ENCODE assay signal across 33 cellular contexts in the genomic region with DNA sequence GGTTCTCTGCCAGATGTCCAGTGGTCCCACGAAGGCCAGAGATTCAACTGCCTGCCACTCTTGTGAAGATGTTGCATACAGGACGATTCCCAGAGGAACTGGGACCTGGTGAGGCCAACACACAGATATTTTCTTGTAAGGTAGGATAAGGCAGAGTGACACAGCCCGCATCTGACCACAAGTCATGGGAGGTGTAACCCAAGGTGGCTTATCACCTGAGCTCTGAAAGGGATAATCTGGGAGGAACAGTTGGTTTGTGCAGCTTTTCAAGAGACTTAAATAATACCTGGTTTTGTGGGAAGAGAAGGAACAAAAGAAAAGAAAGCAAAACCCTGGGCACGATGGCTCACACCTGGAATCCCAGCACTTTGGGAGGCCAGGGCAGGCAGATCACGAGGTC. TPM values are rescaled to one million over a fixed set of nuclear protein-coding genes. Genes with fewer than 3 reads are reported as not detected.
"Had no signal": no experiment of that assay in that cellular context is flagged by ENCODE, and none has a peak within 500 bp of the region (broad histone marks: within the 10 kb centered on the region; RNA-seq: fewer than 3 reads in every experiment).

No MANE protein-coding gene starts in this region.

- H3K27ac Mint-ChIP-seq: activated B cell treated with CpG ODN at 0.5 μM for 24 hours; activated CD8-positive, alpha-beta T cell treated with anti-CD3 and anti-CD28 coated beads for 36 hours; activated naive CD4-positive, alpha-beta T cell treated with anti-CD3 and anti-CD28 coated beads for 36 hours; activated naive CD4-positive, alpha-beta T cell treated with anti-CD3 and anti-CD28 coated beads, Interleukin-2, amount 50 U/mL, for 24 hours; activated naive CD8-positive, alpha-beta T cell treated with anti-CD3 and anti-CD28 coated beads for 36 hours; activated naive CD8-positive, alpha-beta T cell treated with anti-CD3 and anti-CD28 coated beads, Interleukin-2, amount 50 U/mL, for 24 hours; activated T-helper 17 cell treated with anti-CD3 and anti-CD28 coated beads, Interleukin-2, amount 50 U/mL, for 72 hours; T-helper 17 cell; T-helper 2 cell treated with Interferon-gamma antibody and Interleukin-4, amounts not matched to agents 5 μg/mL and 100 μg/mL, for 36 hours had no signal

- H3K27ac ChIP-seq: adrenal gland, body of pancreas, cardiac muscle cell, colonic mucosa, esophagus muscularis mucosa, foreskin keratinocyte, gastrocnemius medialis, heart left ventricle had no signal

- H3K36me3 Mint-ChIP-seq: activated naive CD4-positive, alpha-beta T cell treated with anti-CD3 and anti-CD28 coated beads, Interleukin-2, amount 50 U/mL, for 24 hours; activated naive CD8-positive, alpha-beta T cell treated with anti-CD3 and anti-CD28 coated beads for 36 hours had no signal

- H3K36me3 ChIP-seq: adrenal gland, cardiac muscle cell, colonic mucosa, gastrocnemius medialis had no signal

- H3K4me3 Mint-ChIP-seq: activated B cell treated with CpG ODN at 0.5 μM for 24 hours; activated CD8-positive, alpha-beta T cell treated with anti-CD3 and anti-CD28 coated beads for 36 hours; activated naive CD4-positive, alpha-beta T cell treated with anti-CD3 and anti-CD28 coated beads for 36 hours; activated naive CD4-positive, alpha-beta T cell treated with anti-CD3 and anti-CD28 coated beads, Interleukin-2, amount 50 U/mL, for 24 hours; activated naive CD8-positive, alpha-beta T cell treated with anti-CD3 and anti-CD28 coated beads for 36 hours; activated naive CD8-positive, alpha-beta T cell treated with anti-CD3 and anti-CD28 coated beads, Interleukin-2, amount 50 U/mL, for 24 hours; activated T-cell treated with anti-CD3 and anti-CD28 coated beads, Interleukin-2, amount 50 U/mL, for 4 hours; activated T-helper 17 cell treated with anti-CD3 and anti-CD28 coated beads, Interleukin-2, amount 50 U/mL, for 72 hours; T-helper 17 cell; T-helper 2 cell treated with Interferon-gamma antibody and Interleukin-4, amounts not matched to agents 5 μg/mL and 100 μg/mL, for 36 hours had no signal

- ATAC-seq: activated CD4-positive, CD25-positive, alpha-beta regulatory T cell treated with anti-CD3 and anti-CD28 coated beads, Interleukin-2, amount 50 U/mL, for 24 hours; activated CD8-positive, alpha-beta T cell treated with anti-CD3 and anti-CD28 coated beads for 36 hours; activated naive CD8-positive, alpha-beta T cell treated with anti-CD3 and anti-CD28 coated beads, Interleukin-2, amount 50 U/mL, for 24 hours; activated T-cell treated with anti-CD3 and anti-CD28 coated beads, Interleukin-2, amount 50 U/mL, for 4 hours; activated T-helper 17 cell treated with anti-CD3 and anti-CD28 coated beads, Interleukin-2, amount 50 U/mL, for 72 hours; body of pancreas; foreskin keratinocyte; gastrocnemius medialis; heart left ventricle; T-helper 17 cell had no signal

- H3K27me3 ChIP-seq: adrenal gland, body of pancreas, cardiac muscle cell, colonic mucosa, esophagus muscularis mucosa, foreskin keratinocyte, gastrocnemius medialis, heart left ventricle had no signal

- H3K27me3 Mint-ChIP-seq: activated B cell treated with CpG ODN at 0.5 μM for 24 hours, T-helper 17 cell had no signal

- H3K4me3 ChIP-seq: adrenal gland, body of pancreas, cardiac muscle cell, colonic mucosa, esophagus muscularis mucosa, gastrocnemius medialis, heart left ventricle had no signal

- H3K4me1 ChIP-seq: adrenal gland, body of pancreas, colonic mucosa, esophagus muscularis mucosa, foreskin keratinocyte had no signal

- H3K4me1 Mint-ChIP-seq: activated B cell treated with CpG ODN at 0.5 μM for 24 hours; activated naive CD4-positive, alpha-beta T cell treated with anti-CD3 and anti-CD28 coated beads, Interleukin-2, amount 50 U/mL, for 24 hours; activated naive CD8-positive, alpha-beta T cell treated with anti-CD3 and anti-CD28 coated beads for 36 hours; activated naive CD8-positive, alpha-beta T cell treated with anti-CD3 and anti-CD28 coated beads, Interleukin-2, amount 50 U/mL, for 24 hours; activated T-helper 17 cell treated with anti-CD3 and anti-CD28 coated beads, Interleukin-2, amount 50 U/mL, for 72 hours; T-helper 17 cell had no signal

- H3K9me3 ChIP-seq: adrenal gland, body of pancreas, colonic mucosa, esophagus muscularis mucosa, gastrocnemius medialis, heart left ventricle had no signal

- H3K9me3 Mint-ChIP-seq: activated CD8-positive, alpha-beta T cell treated with anti-CD3 and anti-CD28 coated beads for 36 hours; activated naive CD4-positive, alpha-beta T cell treated with anti-CD3 and anti-CD28 coated beads for 36 hours; activated naive CD4-positive, alpha-beta T cell treated with anti-CD3 and anti-CD28 coated beads, Interleukin-2, amount 50 U/mL, for 24 hours; activated naive CD8-positive, alpha-beta T cell treated with anti-CD3 and anti-CD28 coated beads for 36 hours; activated T-cell treated with anti-CD3 and anti-CD28 coated beads, Interleukin-2, amount 50 U/mL, for 4 hours; T-helper 2 cell treated with Interferon-gamma antibody and Interleukin-4, amounts not matched to agents 5 μg/mL and 100 μg/mL, for 36 hours had no signal

- DNase-seq: activated B cell treated with CpG ODN at 0.5 μM for 24 hours; activated CD4-positive, alpha-beta T cell treated with anti-CD3 and anti-CD28 coated beads for 48 hours; activated CD4-positive, alpha-beta T cell treated with anti-CD3 and anti-CD28 coated beads, Interleukin-2, amount 50 U/mL, for 1 hour; activated CD4-positive, alpha-beta T cell treated with anti-CD3 and anti-CD28 coated beads, Interleukin-2, amount 50 U/mL, for 48 hours; activated CD8-positive, alpha-beta memory T cell treated with anti-CD3 and anti-CD28 coated beads for 24 hours; activated CD8-positive, alpha-beta T cell treated with anti-CD3 and anti-CD28 coated beads for 36 hours; activated effector memory CD4-positive, alpha-beta T cell treated with Interleukin-2 at 50 U/mL for 16 hours; activated naive CD4-positive, alpha-beta T cell treated with anti-CD3 and anti-CD28 coated beads for 36 hours; activated naive CD8-positive, alpha-beta T cell treated with anti-CD3 and anti-CD28 coated beads for 36 hours; activated naive CD8-positive, alpha-beta T cell treated with anti-CD3 and anti-CD28 coated beads, Interleukin-2, amount 50 U/mL, for 24 hours; activated T-cell treated with anti-CD3 and anti-CD28 coated beads, Interleukin-2, amount 50 U/mL, for 4 hours; adrenal gland; amygdala; aorta; body of pancreas; central memory CD4-positive, alpha-beta T cell; cerebellar nuclear complex; colonic mucosa; effector memory CD4-positive, alpha-beta T cell; erythroblast; foreskin keratinocyte; gastrocnemius medialis; glutamatergic neuron; heart left ventricle; T-helper 1 cell; T-helper 17 cell; T1000 had no signal

RNA-seq across cellular contexts. Expression of a gene that starts 39.8 kb away (rescaled TPM):
- total RNA-seq: activated B cell treated with CpG ODN at 0.5 μM for 24 hours; activated CD8-positive, alpha-beta T cell treated with anti-CD3 and anti-CD28 coated beads for 36 hours; activated naive CD4-positive, alpha-beta T cell treated with anti-CD3 and anti-CD28 coated beads for 36 hours; activated naive CD8-positive, alpha-beta T cell treated with anti-CD3 and anti-CD28 coated beads for 36 hours; activated T-helper 17 cell treated with anti-CD3 and anti-CD28 coated beads, Interleukin-2, amount 50 U/mL, for 72 hours; T-helper 17 cell had no signal
